ENCODE assay signal across 9 cellular contexts in the genomic region with DNA sequence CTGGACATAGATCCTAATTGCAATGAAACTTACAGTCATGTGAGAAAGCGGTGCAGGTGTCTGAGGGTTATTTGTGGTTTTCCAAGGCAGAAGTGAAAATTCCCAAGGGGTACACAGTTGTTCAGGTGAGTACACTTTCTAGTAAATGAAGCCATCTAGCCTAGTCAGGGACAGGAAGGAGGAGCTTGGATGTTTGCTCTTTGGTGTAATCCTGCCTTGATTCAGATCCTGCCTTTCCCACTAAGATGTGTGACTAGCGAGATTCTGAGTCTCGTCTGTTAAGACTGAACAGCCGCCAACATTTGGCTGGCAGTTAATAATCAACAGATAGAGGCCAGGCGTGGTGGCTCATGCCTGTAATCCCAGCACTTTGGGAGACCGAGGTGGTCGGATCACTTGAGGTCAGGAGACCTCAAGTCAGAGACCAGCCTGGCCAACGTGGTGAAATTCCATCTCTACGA. TPM values are rescaled to one million over a fixed set of nuclear protein-coding genes. Genes with fewer than 3 reads are reported as not detected.
DNase-seq lines count a peak whose midpoint lies in the region; ATAC-seq and TF ChIP-seq lines count a peak whose summit lies in the region.
"Had no signal": no experiment of that assay in that cellular context is flagged by ENCODE, and none has a peak within 500 bp of the region (broad histone marks: within the 10 kb centered on the region; RNA-seq: fewer than 3 reads in every experiment).

No MANE protein-coding gene starts in this region.

- H3K4me1 ChIP-seq in heart right ventricle, result peaks cover 11 to 76% (median 61%) of the 10 kb centered on the region in 9 donors
- peaks cover 61% of the 10 kb centered on the region for H3K4me1 ChIP-seq in vagina

- POLR2A ChIA-PET in activated CD4-positive, alpha-beta T cell treated with anti-CD3 and anti-CD28 coated beads, Interleukin-2, amount 10 ng/mL, durations not matched to agents 7 days and 5 days (lab: Charles Lee), result interaction anchor here (0.7 kb wide), 1 partner anchor 12 kb away, joined by 4 read pairs; the partner anchor contains the start of gene TSEN34
- POLR2A ChIA-PET in activated CD8-positive, alpha-beta T cell treated with anti-CD3 and anti-CD28 coated beads, Interleukin-2, amount 10 ng/mL, durations not matched to agents 7 days and 5 days (lab: Charles Lee), result interaction anchor here (4.1 kb wide), 1 partner anchor 14 kb away, joined by 103 read pairs; the partner anchor contains the start of genes MBOAT7 and TSEN34

- no peak for ATAC-seq in activated CD8-positive, alpha-beta T cell treated with anti-CD3 and anti-CD28 coated beads, Interleukin-2, amount 10 ng/mL, durations not matched to agents 7 days and 5 days
- ATAC-seq in stimulated activated naive B cell treated with anti-CD40 and anti-IgM and Interleukin-4, amounts not matched to agents 10 μg/mL and 1 μg/mL and 100 μg/mL, for 72 hours (replicated peaks), result no peak
- no peak for ATAC-seq in heart right ventricle

- 43 to 55% methylated on average over 9 of the region's 9 CpGs for WGBS in heart right ventricle, 2 donors

- peaks cover 74% of the 10 kb centered on the region for H3K36me3 Mint-ChIP-seq in activated CD4-positive, alpha-beta T cell treated with anti-CD3 and anti-CD28 coated beads, Interleukin-2, amount 10 ng/mL, durations not matched to agents 7 days and 5 days (ENCODE audit: low read depth)
- H3K36me3 Mint-ChIP-seq in activated CD8-positive, alpha-beta T cell treated with anti-CD3 and anti-CD28 coated beads, Interleukin-2, amount 10 ng/mL, durations not matched to agents 7 days and 5 days (ENCODE audit: low read depth), result peaks cover 75% of the 10 kb centered on the region
- peaks cover 65 to 78% of the 10 kb centered on the region in 2 donors for H3K36me3 Mint-ChIP-seq in stimulated activated naive B cell treated with anti-CD40 and anti-IgM and Interleukin-4, amounts not matched to agents 10 μg/mL and 1 μg/mL and 100 μg/mL, for 72 hours

- H3K27ac Mint-ChIP-seq in activated CD4-positive, alpha-beta T cell treated with anti-CD3 and anti-CD28 coated beads, Interleukin-2, amount 10 ng/mL, durations not matched to agents 7 days and 5 days, result peak overlapping the region; percentile 54
- H3K27ac Mint-ChIP-seq in activated CD8-positive, alpha-beta T cell treated with anti-CD3 and anti-CD28 coated beads, Interleukin-2, amount 10 ng/mL, durations not matched to agents 7 days and 5 days, result no peak overlapping the region
- peak overlapping the region; percentile 83 for H3K27ac Mint-ChIP-seq in stimulated activated naive B cell treated with anti-CD40 and anti-IgM and Interleukin-4, amounts not matched to agents 10 μg/mL and 1 μg/mL and 100 μg/mL, for 72 hours

- peak overlapping the region in 3 of 10 donors; percentile 12 to 99 (median 21) for H3K27ac ChIP-seq in heart right ventricle
- no peak overlapping the region for H3K27ac ChIP-seq in vagina

- peak overlapping the region; percentile 92 for H3K4me3 Mint-ChIP-seq in activated CD4-positive, alpha-beta T cell treated with anti-CD3 and anti-CD28 coated beads, Interleukin-2, amount 10 ng/mL, durations not matched to agents 7 days and 5 days
- H3K4me3 Mint-ChIP-seq in activated CD8-positive, alpha-beta T cell treated with anti-CD3 and anti-CD28 coated beads, Interleukin-2, amount 10 ng/mL, durations not matched to agents 7 days and 5 days, result peak overlapping the region; percentile 100
- H3K4me3 Mint-ChIP-seq in stimulated activated naive B cell treated with anti-CD40 and anti-IgM and Interleukin-4, amounts not matched to agents 10 μg/mL and 1 μg/mL and 100 μg/mL, for 72 hours, result peak overlapping the region; percentile 94 to 100

- H3K36me3 ChIP-seq in heart right ventricle (peaks cover 0 to 70% (median 62%) of the 10 kb centered on the region in 9 donors), vagina (peaks cover 0 to 66% of the 10 kb centered on the region in 2 donors)

- intact Hi-C loops in heart right ventricle (cut with DNase I) (loop anchor here in 2 of 10 donors (5.0 kb wide), 2 partner anchors 41 to 46 kb away; partner anchors contain the start of gene LENG1 (in 1 of the 2)), vagina (cut with DNase I) (no loop called here)

- no peak for TF ChIP-seq POLR2A in vagina (IDR thresholded peaks at IDR 0.05)

- TF ChIP-seq CTCF in heart right ventricle (IDR thresholded peaks at IDR 0.05) (no peak), vagina (IDR thresholded peaks at IDR 0.05) (no peak)

- H3K9me3 ChIP-seq in heart right ventricle, result no peaks in the 10 kb centered on the region
- no peaks in the 10 kb centered on the region for H3K9me3 ChIP-seq in vagina

- H3K9me3 Mint-ChIP-seq in activated CD4-positive, alpha-beta T cell treated with anti-CD3 and anti-CD28 coated beads, Interleukin-2, amount 10 ng/mL, durations not matched to agents 7 days and 5 days, result no peaks in the 10 kb centered on the region
- H3K9me3 Mint-ChIP-seq in activated CD8-positive, alpha-beta T cell treated with anti-CD3 and anti-CD28 coated beads, Interleukin-2, amount 10 ng/mL, durations not matched to agents 7 days and 5 days (ENCODE audit: insufficient read depth), result no peaks in the 10 kb centered on the region
- no peaks in the 10 kb centered on the region for H3K9me3 Mint-ChIP-seq in stimulated activated naive B cell treated with anti-CD40 and anti-IgM and Interleukin-4, amounts not matched to agents 10 μg/mL and 1 μg/mL and 100 μg/mL, for 72 hours

- CTCF ChIA-PET in activated CD4-positive, alpha-beta T cell treated with anti-CD3 and anti-CD28 coated beads, Interleukin-2, amount 10 ng/mL, durations not matched to agents 7 days and 5 days (lab: Charles Lee), result interaction anchor here (1.3 kb wide), 1 partner anchor 8 kb away, joined by 3 read pairs; no protein-coding TSS in a partner anchor
- CTCF ChIA-PET in activated CD8-positive, alpha-beta T cell treated with anti-CD3 and anti-CD28 coated beads, Interleukin-2, amount 10 ng/mL, durations not matched to agents 7 days and 5 days (lab: Charles Lee), result interaction anchor here (2.0 kb wide), 1 partner anchor 12 kb away, joined by 4 read pairs; the partner anchor contains the start of gene TSEN34

- no peak for DNase-seq in activated CD4-positive, alpha-beta T cell treated with anti-CD3 and anti-CD28 coated beads, Interleukin-2, amount 10 ng/mL, durations not matched to agents 7 days and 5 days
- no peak for DNase-seq in activated CD4-positive, alpha-beta T cell treated with anti-CD3 and anti-CD28 coated beads, Interleukin-2, amount 50 U/mL, for 4 hours
- DNase-seq in activated CD8-positive, alpha-beta T cell treated with anti-CD3 and anti-CD28 coated beads, Interleukin-2, amount 10 ng/mL, durations not matched to agents 7 days and 5 days, result no peak
- DNase-seq in kidney glomerular epithelial cell (lab: John Stamatoyannopoulos, UW) (peak; percentile 32), heart right ventricle (no peak), AG20443 (ENCODE audit: low spot score) (no peak), vagina (ENCODE audit: extremely low spot score in 2 of 2) (no peak)
- DNase-seq in stimulated activated naive B cell treated with anti-CD40 and anti-IgM and Interleukin-4, amounts not matched to agents 10 μg/mL and 1 μg/mL and 100 μg/mL, for 72 hours, result no peak
- DNase-seq: GOT3 had no signal

- H3K4me1 Mint-ChIP-seq in activated CD4-positive, alpha-beta T cell treated with anti-CD3 and anti-CD28 coated beads, Interleukin-2, amount 10 ng/mL, durations not matched to agents 7 days and 5 days, result peaks cover 74% of the 10 kb centered on the region
- peaks cover 81% of the 10 kb centered on the region for H3K4me1 Mint-ChIP-seq in activated CD8-positive, alpha-beta T cell treated with anti-CD3 and anti-CD28 coated beads, Interleukin-2, amount 10 ng/mL, durations not matched to agents 7 days and 5 days (ENCODE audit: low read depth)
- peaks cover 45 to 81% of the 10 kb centered on the region in 2 donors for H3K4me1 Mint-ChIP-seq in stimulated activated naive B cell treated with anti-CD40 and anti-IgM and Interleukin-4, amounts not matched to agents 10 μg/mL and 1 μg/mL and 100 μg/mL, for 72 hours

- H3K27me3 ChIP-seq in heart right ventricle, result no peaks in the 10 kb centered on the region
- no peaks in the 10 kb centered on the region for H3K27me3 ChIP-seq in vagina

- H3K4me3 ChIP-seq in heart right ventricle (peak overlapping the region in 3 of 10 donors; percentile 11 to 67 (median 65)), vagina (no peak overlapping the region)

- H3K27me3 Mint-ChIP-seq in activated CD4-positive, alpha-beta T cell treated with anti-CD3 and anti-CD28 coated beads, Interleukin-2, amount 10 ng/mL, durations not matched to agents 7 days and 5 days, result no peaks in the 10 kb centered on the region
- H3K27me3 Mint-ChIP-seq in activated CD8-positive, alpha-beta T cell treated with anti-CD3 and anti-CD28 coated beads, Interleukin-2, amount 10 ng/mL, durations not matched to agents 7 days and 5 days (ENCODE audit: low read depth), result no peaks in the 10 kb centered on the region
- H3K27me3 Mint-ChIP-seq in stimulated activated naive B cell treated with anti-CD40 and anti-IgM and Interleukin-4, amounts not matched to agents 10 μg/mL and 1 μg/mL and 100 μg/mL, for 72 hours, result no peaks in the 10 kb centered on the region

RNA-seq across cellular contexts. Expression of gene RPS9, which starts 2.5 kb away (rescaled TPM):
- total RNA-seq in activated CD4-positive, alpha-beta T cell treated with anti-CD3 and anti-CD28 coated beads, Interleukin-2, amount 10 ng/mL, durations not matched to agents 7 days and 5 days, result 1,000 to 10,000 TPM; 1,257 to 1,351 TPM
- total RNA-seq in activated CD8-positive, alpha-beta T cell treated with anti-CD3 and anti-CD28 coated beads, Interleukin-2, amount 10 ng/mL, durations not matched to agents 7 days and 5 days, result 1,000 to 10,000 TPM; 1,244 to 1,253 TPM
- total RNA-seq in heart right ventricle (100 to 1,000 TPM; 550 to 734 (median 603) TPM), vagina (1,892 TPM)
- 1,000 to 10,000 TPM; 1,335 to 2,571 TPM for polyA plus RNA-seq in heart right ventricle

RNA-seq across cellular contexts. Expression of gene TSEN34, which starts 12.1 kb away (rescaled TPM):
- 10 to 100 TPM in 1 of 2 experiments, 1 to 10 TPM in 1; 7.9 to 10.2 TPM for total RNA-seq in activated CD4-positive, alpha-beta T cell treated with anti-CD3 and anti-CD28 coated beads, Interleukin-2, amount 10 ng/mL, durations not matched to agents 7 days and 5 days
- total RNA-seq in activated CD8-positive, alpha-beta T cell treated with anti-CD3 and anti-CD28 coated beads, Interleukin-2, amount 10 ng/mL, durations not matched to agents 7 days and 5 days, result 10 to 100 TPM; 11.2 to 11.9 TPM
- total RNA-seq in heart right ventricle (10 to 100 TPM; 12.1 to 24.0 (median 19.3) TPM), vagina (52.3 TPM)
- 10 to 100 TPM in 1 of 2 donors, 1 to 10 TPM in 1; 5.6 to 38.0 TPM for polyA plus RNA-seq in heart right ventricle

RNA-seq across cellular contexts. Expression of gene MBOAT7, which starts 13.8 kb away (rescaled TPM):
- 10 to 100 TPM; 56.0 to 61.0 TPM for total RNA-seq in activated CD4-positive, alpha-beta T cell treated with anti-CD3 and anti-CD28 coated beads, Interleukin-2, amount 10 ng/mL, durations not matched to agents 7 days and 5 days
- 10 to 100 TPM; 56.9 to 58.8 TPM for total RNA-seq in activated CD8-positive, alpha-beta T cell treated with anti-CD3 and anti-CD28 coated beads, Interleukin-2, amount 10 ng/mL, durations not matched to agents 7 days and 5 days
- total RNA-seq in heart right ventricle, result 10 to 100 TPM; 12.3 to 29.4 (median 15.5) TPM
- 10 to 100 TPM in 1 of 2 donors, 1 to 10 TPM in 1; 7.7 to 17.0 TPM for polyA plus RNA-seq in heart right ventricle
- total RNA-seq in vagina, result 76.6 TPM

RNA-seq across cellular contexts. Expression of gene LILRB3, which starts 19.6 kb away (rescaled TPM):
- 1 to 10 TPM in 1 of 2 experiments, under 1 TPM in 1; 0.62 to 2.0 TPM for total RNA-seq in activated CD4-positive, alpha-beta T cell treated with anti-CD3 and anti-CD28 coated beads, Interleukin-2, amount 10 ng/mL, durations not matched to agents 7 days and 5 days
- 1 to 10 TPM; 1.1 to 1.5 TPM for total RNA-seq in activated CD8-positive, alpha-beta T cell treated with anti-CD3 and anti-CD28 coated beads, Interleukin-2, amount 10 ng/mL, durations not matched to agents 7 days and 5 days
- total RNA-seq in heart right ventricle (10 to 100 TPM in 1 of 10 donors, 1 to 10 TPM in 6, under 1 TPM in 3; 0.71 to 18.3 (median 2.0) TPM), vagina (20.4 TPM)
- 1 to 10 TPM; 2.5 TPM for polyA plus RNA-seq in heart right ventricle

RNA-seq across cellular contexts. Expression of gene TMC4, which starts 30.2 kb away (rescaled TPM):
- total RNA-seq in activated CD4-positive, alpha-beta T cell treated with anti-CD3 and anti-CD28 coated beads, Interleukin-2, amount 10 ng/mL, durations not matched to agents 7 days and 5 days, result 1 to 10 TPM; 4.6 to 4.9 TPM
- total RNA-seq in activated CD8-positive, alpha-beta T cell treated with anti-CD3 and anti-CD28 coated beads, Interleukin-2, amount 10 ng/mL, durations not matched to agents 7 days and 5 days, result under 1 TPM; 0.55 to 0.76 TPM
- 1 to 10 TPM in 9 of 10 donors, under 1 TPM in 1; 0.59 to 5.5 (median 2.1) TPM for total RNA-seq in heart right ventricle
- 10 to 100 TPM in 1 of 2 donors, 1 to 10 TPM in 1; 1.6 to 11.6 TPM for polyA plus RNA-seq in heart right ventricle
- 22.3 TPM for total RNA-seq in vagina
